ENCODE assay signal across 8 cellular contexts in the genomic region with DNA sequence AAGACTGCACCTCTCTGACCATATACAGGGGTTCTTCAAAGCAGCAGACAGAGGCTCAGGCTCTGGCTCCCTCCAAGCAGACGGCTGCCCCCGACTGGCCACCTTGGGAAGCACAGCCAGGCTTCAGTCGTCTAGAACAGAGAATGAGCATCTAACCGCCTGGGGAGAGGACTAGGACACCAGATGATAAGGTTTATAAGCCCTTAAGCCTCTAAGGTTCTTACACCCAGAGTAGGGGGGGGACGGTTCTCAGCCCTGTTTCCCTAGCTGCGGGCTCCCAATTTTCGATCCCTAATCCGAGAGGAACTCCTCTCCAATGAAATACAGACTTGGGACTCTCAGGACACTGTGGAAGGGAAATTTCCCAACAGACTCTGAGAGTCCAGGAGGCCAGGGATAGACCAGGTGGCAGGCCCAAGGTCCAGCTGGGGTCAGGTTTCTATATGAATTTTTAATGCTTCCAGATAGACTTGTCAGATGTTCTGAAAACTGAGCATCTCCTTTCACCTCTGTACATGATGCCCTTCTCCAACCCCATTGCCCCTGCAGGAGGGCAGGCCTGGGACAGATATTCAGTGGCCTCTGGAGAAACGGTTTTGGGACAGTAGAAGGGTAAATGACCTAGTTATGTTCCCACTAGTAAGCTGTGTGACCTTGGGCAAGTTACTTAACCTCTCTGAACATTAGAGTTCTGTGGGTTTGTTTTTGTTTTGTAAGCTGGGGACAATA. TPM values are rescaled to one million over a fixed set of nuclear protein-coding genes. Genes with fewer than 3 reads are reported as not detected.
DNase-seq lines count a peak whose midpoint lies in the region; ATAC-seq and TF ChIP-seq lines count a peak whose summit lies in the region.

No MANE protein-coding gene starts in this region.

- in situ Hi-C loops in transverse colon (cut with MboI; ENCODE audit: low pct_ligation_motif_present in 1 of 4, low pct_unique_long_range_greater_than_20kb in 1 of 4, low sequenced_read_pairs in 3 of 4) = loop anchor here in 2 of 4 donors (25.0 kb wide), 1 partner anchor 143 kb away; the partner anchor contains the start of genes P2RX3 (in 2 of the 2) and SSRP1 (in 2 of the 2)

- H3K9me3 ChIP-seq in transverse colon = no peaks in the 10 kb centered on the region

- no peak for TF ChIP-seq EP300 in transverse colon (IDR thresholded peaks at IDR 0.05; ENCODE audit: low read depth)

- no peak for TF ChIP-seq POLR2A in transverse colon (IDR thresholded peaks at IDR 0.05)

- peaks cover 0 to 8% (median 0%) of the 10 kb centered on the region in 4 donors for H3K36me3 ChIP-seq in transverse colon

- no peaks in the 10 kb centered on the region for H3K9me3 Mint-ChIP-seq in endothelial cell (ENCODE audit: unreplicated experiment)
- H3K9me3 Mint-ChIP-seq in nephron = no peaks in the 10 kb centered on the region

- H3K4me1 ChIP-seq in transverse colon = peaks cover 22 to 34% (median 32%) of the 10 kb centered on the region in 4 donors

- H3K27ac ChIP-seq in transverse colon = no peak overlapping the region

- no peak overlapping the region for H3K4me3 ChIP-seq in transverse colon

- DNase-seq in GF-D8 (lab: John Stamatoyannopoulos, UW) (peak; percentile 42), NCI-H69 (lab: John Stamatoyannopoulos, UW) (peak; percentile 77), endothelial cell (ENCODE audit: low spot score) (peak; percentile 83), transverse colon (peak; percentile 79), NCI-H187 treated with DMSO at 0.1 percent for 48 hours (lab: John Stamatoyannopoulos, UW) (no peak)
- DNase-seq in activated CD4-positive, alpha-beta T cell treated with anti-CD3 and anti-CD28 coated beads, Interleukin-2, amount 50 U/mL, for 4 hours = peak; percentile 67 to 68

- H3K36me3 Mint-ChIP-seq in endothelial cell (ENCODE audit: low read depth, unreplicated experiment) = no peaks in the 10 kb centered on the region
- no peaks in the 10 kb centered on the region for H3K36me3 Mint-ChIP-seq in nephron (ENCODE audit: low read depth)

- H3K4me1 Mint-ChIP-seq in endothelial cell (ENCODE audit: unreplicated experiment) (peaks cover 15% of the 10 kb centered on the region), nephron (peaks cover 5% of the 10 kb centered on the region)

- WGBS in transverse colon (ENCODE audit: low coverage in 1 of 2), 2 donors = 31% methylated on average over 9 of the region's 9 CpGs; no CpG with 5 or more reads in 1 of the 2 donors

- peak overlapping the region; percentile 18 for H3K4me3 Mint-ChIP-seq in endothelial cell (ENCODE audit: unreplicated experiment)
- H3K4me3 Mint-ChIP-seq in nephron = peak overlapping the region; percentile 3 to 24 (median 12)

- peaks cover 30% of the 10 kb centered on the region for H3K27me3 Mint-ChIP-seq in endothelial cell (ENCODE audit: unreplicated experiment)
- H3K27me3 Mint-ChIP-seq in nephron (ENCODE audit: low read depth) = peaks cover 73% of the 10 kb centered on the region

- ATAC-seq in HG02885 (IDR thresholded peaks at IDR 0.05; ENCODE audit: poor library complexity, unreplicated experiment) = peak; percentile 45

- H3K27ac Mint-ChIP-seq in endothelial cell (ENCODE audit: unreplicated experiment) (no peak overlapping the region), nephron (no peak overlapping the region)

- intact Hi-C loops in transverse colon (cut with DNase I; ENCODE audit: low total_unique reads) = no loop called here

- H3K27me3 ChIP-seq in transverse colon = peaks cover 31% of the 10 kb centered on the region

- TF ChIP-seq CTCF in endothelial cell (IDR thresholded peaks at IDR 0.05; ENCODE audit: unreplicated experiment) (peak; percentile 65), nephron (IDR thresholded peaks at IDR 0.05; ENCODE audit: unreplicated experiment in 3 of 3) (peak; percentile 58 to 68 (median 61)), transverse colon (IDR thresholded peaks at IDR 0.05) (peak; percentile 54 to 69 (median 60))

RNA-seq across cellular contexts. Expression of gene RTN4RL2, which starts 20.2 kb away (rescaled TPM):
- total RNA-seq in endothelial cell (ENCODE audit: unreplicated experiment) (0.62 TPM), transverse colon (under 1 TPM in 1 of 4 donors, not detected in 3; 0.48 TPM)

RNA-seq across cellular contexts. Expression of gene SLC43A1, which starts 34.9 kb away (rescaled TPM):
- total RNA-seq in endothelial cell (ENCODE audit: unreplicated experiment) (10.4 TPM), transverse colon (10 to 100 TPM in 3 of 4 donors, 1 to 10 TPM in 1; 7.5 to 30.4 (median 15.2) TPM)

RNA-seq across cellular contexts. Expression of gene TIMM10, which starts 50.0 kb away (rescaled TPM):
- total RNA-seq in endothelial cell (ENCODE audit: unreplicated experiment) (60.2 TPM), transverse colon (10 to 100 TPM in 2 of 4 donors, 1 to 10 TPM in 1, not detected in 1; 1.6 to 36.8 (median 34.0) TPM)

RNA-seq across cellular contexts. Expression of gene SLC43A3, which starts 53.7 kb away (rescaled TPM):
- total RNA-seq in endothelial cell (ENCODE audit: unreplicated experiment) (17.5 TPM), transverse colon (10 to 100 TPM in 3 of 4 donors, 1 to 10 TPM in 1; 6.0 to 35.9 (median 19.4) TPM)

RNA-seq across cellular contexts. Expression of gene SMTNL1, which starts 56.8 kb away (rescaled TPM):
- total RNA-seq in endothelial cell (ENCODE audit: unreplicated experiment) (45.2 TPM), transverse colon (not detected)
